Comparison of ENCODE assay signal across 12 cellular contexts in genomic region chr13:40786568-40786996, GRCh38. TPM values are rescaled to one million over a fixed set of nuclear protein-coding genes. Genes with fewer than 3 reads are reported as not detected.
A peak's percentile ranks its signal among the peaks of the same experiment; 100 is the strongest.
DNase-seq lines count a peak whose midpoint lies in the region; ATAC-seq, FAIRE-seq and TF ChIP-seq lines count a peak whose summit lies in the region.
"Had no signal": no experiment of that assay in that cellular context is flagged by ENCODE, and none has a peak within 500 bp of the region (broad histone marks: within the 10 kb centered on the region; RNA-seq: fewer than 3 reads in every experiment).

No MANE protein-coding gene starts in this region.

- H3K4me3 Mint-ChIP-seq in activated CD4-positive, alpha-beta memory T cell treated with anti-CD3 and anti-CD28 coated beads, Interleukin-2, amount 10 ng/mL, durations not matched to agents 7 days and 5 days = no peak overlapping the region

- no peaks in the 10 kb centered on the region for H3K27me3 ChIP-seq in pancreas
- H3K27me3 ChIP-seq: sigmoid colon had no signal

- no peak for ATAC-seq in A549
- no peak for ATAC-seq in pancreas

- H3K4me3 ChIP-seq in A549 (no peak overlapping the region), pancreas (no peak overlapping the region)
- H3K4me3 ChIP-seq: sigmoid colon had no signal

- intact Hi-C loops in pancreas (cut with DNase I) = no loop called here

- H3K9me3 ChIP-seq in A549 (no peaks in the 10 kb centered on the region), pancreas (no peaks in the 10 kb centered on the region)
- H3K9me3 ChIP-seq: sigmoid colon had no signal

- TF ChIP-seq POLR2A in A549 (IDR thresholded peaks at IDR 0.05; ENCODE audit: low read length) = no peak
- TF ChIP-seq POLR2A in H54 (IDR thresholded peaks at IDR 0.05; ENCODE audit: low read depth, low read length) = no peak

- H3K36me3 Mint-ChIP-seq in activated CD4-positive, alpha-beta memory T cell treated with anti-CD3 and anti-CD28 coated beads, Interleukin-2, amount 10 ng/mL, durations not matched to agents 7 days and 5 days (ENCODE audit: low read depth) = no peaks in the 10 kb centered on the region

- no peaks in the 10 kb centered on the region for H3K9me3 Mint-ChIP-seq in activated CD4-positive, alpha-beta memory T cell treated with anti-CD3 and anti-CD28 coated beads, Interleukin-2, amount 10 ng/mL, durations not matched to agents 7 days and 5 days

- H3K27ac ChIP-seq in A549 (no peak overlapping the region), pancreas (no peak overlapping the region)
- H3K27ac ChIP-seq: sigmoid colon had no signal

- TF ChIP-seq RAD21 in A549 (conservative IDR thresholded peaks at IDR 0.05 in 1 of 2, IDR thresholded peaks at IDR 0.05 in 1 of 2) = no peak

- POLR2A ChIA-PET in A549 (lab: Yijun Ruan, JAX) = no interaction called here
- POLR2A ChIA-PET in activated CD4-positive, alpha-beta memory T cell treated with anti-CD3 and anti-CD28 coated beads, Interleukin-2, amount 10 ng/mL, durations not matched to agents 7 days and 5 days (lab: Charles Lee) = interaction anchor here (1.2 kb wide), 1 partner anchor 274 kb away, joined by 3 read pairs; the partner anchor contains the start of gene WBP4

- no peaks in the 10 kb centered on the region for H3K36me3 ChIP-seq in pancreas
- H3K36me3 ChIP-seq: sigmoid colon had no signal

- 73% methylated on average over 4 of the region's 4 CpGs for WGBS in A549 (ENCODE audit: missing lambda C conversion rate)
- WGBS in pancreas, 2 donors = 90 to 93% methylated on average over 4 of the region's 4 CpGs

- H3K4me2 ChIP-seq in A549 = 0 out of 3 replicates have a peak overlapping the region, but pooled peaks have one; percentile 23

- H3K27me3 Mint-ChIP-seq in activated CD4-positive, alpha-beta memory T cell treated with anti-CD3 and anti-CD28 coated beads, Interleukin-2, amount 10 ng/mL, durations not matched to agents 7 days and 5 days = no peaks in the 10 kb centered on the region

- TF ChIP-seq CTCF in A549 (IDR thresholded peaks at IDR 0.05) = no peak
- TF ChIP-seq CTCF in pancreas (IDR thresholded peaks at IDR 0.05) = no peak

- H3K4me1 ChIP-seq in A549 = peaks cover 13% of the 10 kb centered on the region; the same call in 2 of the 3 replicates
- H3K4me1 ChIP-seq in pancreas = no peaks in the 10 kb centered on the region

- no peak for TF ChIP-seq EP300 in A549 (IDR thresholded peaks at IDR 0.05)

- CTCF ChIA-PET in A549 (lab: Yijun Ruan, JAX) = interaction anchor here (0.7 to 4.3 kb wide), 2 partner anchors 9 to 35 kb away, joined by 3 to 41 read pairs; no protein-coding TSS in a partner anchor
- CTCF ChIA-PET in activated CD4-positive, alpha-beta memory T cell treated with anti-CD3 and anti-CD28 coated beads, Interleukin-2, amount 10 ng/mL, durations not matched to agents 7 days and 5 days (lab: Charles Lee) = interaction anchor here (0.7 to 1.8 kb wide), 3 partner anchors 9 to 101 kb away, joined by 3 to 19 read pairs (median 5); no protein-coding TSS in a partner anchor

- H3K4me1 Mint-ChIP-seq in activated CD4-positive, alpha-beta memory T cell treated with anti-CD3 and anti-CD28 coated beads, Interleukin-2, amount 10 ng/mL, durations not matched to agents 7 days and 5 days = peaks cover 31% of the 10 kb centered on the region

- peak overlapping the region; percentile 73 for H3K27ac Mint-ChIP-seq in activated CD4-positive, alpha-beta memory T cell treated with anti-CD3 and anti-CD28 coated beads, Interleukin-2, amount 10 ng/mL, durations not matched to agents 7 days and 5 days

- no peak for FAIRE-seq in A549 (lab: Jason Lieb, UNC)
- no peak for FAIRE-seq in H54 (lab: Jason Lieb, UNC)
- FAIRE-seq in pancreas (lab: Jason Lieb, UNC) = no peak
- FAIRE-seq: urothelium cell line had no signal

- DNase-seq in A549 (ENCODE audit: low read depth in 1 of 2, low spot score in 1 of 2) (no peak), H54 (ENCODE audit: insufficient read length, low spot score) (peak; percentile 40), islet precursor cell (peak; percentile 39), pancreas (no peak), NCI-H2107 treated with DMSO at 0.1 percent for 48 hours (lab: John Stamatoyannopoulos, UW; ENCODE audit: unreplicated experiment) (no peak), cerebellar nuclear complex (lab: John Stamatoyannopoulos, UW) (no peak), iPS-NIHi7 (ENCODE audit: extremely low spot score) (no peak)
- DNase-seq in activated CD4-positive, alpha-beta memory T cell treated with anti-CD3 and anti-CD28 coated beads, Interleukin-2, amount 10 ng/mL, durations not matched to agents 7 days and 5 days = peak; percentile 35
- DNase-seq: KG1, NCI-H2171, sigmoid colon had no signal

TF ChIP-seq in A549, 52 proteins besides CTCF, POLR2A, EP300 and RAD21:
- TF ChIP-seq REST (IDR thresholded peaks at IDR 0.05) = no peak
- TF ChIP-seq JUNB (IDR thresholded peaks at IDR 0.05) = no peak
- TF ChIP-seq CHD2 (IDR thresholded peaks at IDR 0.05; ENCODE audit: low read length, partially characterized antibody) = no peak
- TF ChIP-seq RFX5 (IDR thresholded peaks at IDR 0.05) = no peak
- no peak for TF ChIP-seq NPAS2 (CRISPR knock-in tag; IDR thresholded peaks at IDR 0.05; ENCODE audit: borderline replicate concordance)
- TF ChIP-seq KDM1A (IDR thresholded peaks at IDR 0.05; ENCODE audit: low read depth) = no peak
- no peak for TF ChIP-seq ZSCAN20 (CRISPR knock-in tag; IDR thresholded peaks at IDR 0.05)
- no peak for TF ChIP-seq RNF2 (IDR thresholded peaks at IDR 0.05; ENCODE audit: borderline replicate concordance, low read depth)
TF ChIP-seq in A549: peak in this region for 0.

RNA-seq across cellular contexts. Expression of gene SLC25A15, which starts 2.8 kb away (rescaled TPM):
- polyA plus RNA-seq in A549 (2011; rRNA removed) = 17.8 and 23.3 TPM in 2 replicates
- polyA plus RNA-seq in A549 (2012; cell fraction: cytosol; rRNA removed) = 12.6 and 15.6 TPM in 2 replicates
- polyA plus RNA-seq in A549 (2012; cell fraction: nucleus; rRNA removed) = 8.6 and 9.3 TPM in 2 replicates
- polyA plus RNA-seq in A549 (2017; fragmentation: RNase III; extraction: RNeasy Plus Mini Kit Qiagen cat#74134 plus additional on column Dnase treatment) = 14.0 to 17.2 TPM (median 14.1 TPM) in 3 replicates
- 35.4 and 46.5 TPM in 2 replicates for polyA minus RNA-seq in A549 (2011; rRNA and poly(A)+ RNA removed)
- total RNA-seq in activated CD4-positive, alpha-beta memory T cell treated with anti-CD3 and anti-CD28 coated beads, Interleukin-2, amount 10 ng/mL, durations not matched to agents 7 days and 5 days = 1 to 10 TPM; 8.2 to 9.8 TPM
- 10 to 100 TPM; 10.1 to 35.9 (median 17.6) TPM for total RNA-seq in pancreas
- polyA plus RNA-seq in pancreas = 1 to 10 TPM; 4.4 to 6.5 TPM

RNA-seq across cellular contexts. Expression of gene MRPS31, which starts 15.6 kb away (rescaled TPM):
- polyA plus RNA-seq in A549 (2011; rRNA removed) = 17.7 and 30.3 TPM in 2 replicates
- polyA plus RNA-seq in A549 (2012; cell fraction: cytosol; rRNA removed) = 9.0 and 10.4 TPM in 2 replicates
- polyA plus RNA-seq in A549 (2012; cell fraction: nucleus; rRNA removed) = 5.0 and 5.4 TPM in 2 replicates
- 14.2 to 14.8 TPM (median 14.7 TPM) in 3 replicates for polyA plus RNA-seq in A549 (2017; fragmentation: RNase III; extraction: RNeasy Plus Mini Kit Qiagen cat#74134 plus additional on column Dnase treatment)
- polyA minus RNA-seq in A549 (2011; rRNA and poly(A)+ RNA removed) = 6.5 and 6.6 TPM in 2 replicates
- total RNA-seq in activated CD4-positive, alpha-beta memory T cell treated with anti-CD3 and anti-CD28 coated beads, Interleukin-2, amount 10 ng/mL, durations not matched to agents 7 days and 5 days = 10 to 100 TPM; 31.5 to 34.0 TPM
- 10 to 100 TPM in 1 of 6 donors, 1 to 10 TPM in 5; 6.2 to 12.9 (median 8.3) TPM for total RNA-seq in pancreas
- 10 to 100 TPM; 20.1 to 22.8 TPM for polyA plus RNA-seq in pancreas

Comparison
In these comparisons a context has a peak if more than half of its experiments do, and no peak if none do; other contexts are left out.
1. DNase-seq: peak in H54 (single experiment), activated CD4-positive, alpha-beta memory T cell treated with anti-CD3 and anti-CD28 coated beads, Interleukin-2, amount 10 ng/mL, durations not matched to agents 7 days and 5 days (single experiment) and islet precursor cell (single experiment); none in A549 (0 of 2), pancreas (0 of 6), NCI-H2107 treated with DMSO at 0.1 percent for 48 hours (single experiment), cerebellar nuclear complex (0 of 2) and iPS-NIHi7 (single experiment).